Comparison of ENCODE assay signal across 11 cellular contexts in the genomic region with DNA sequence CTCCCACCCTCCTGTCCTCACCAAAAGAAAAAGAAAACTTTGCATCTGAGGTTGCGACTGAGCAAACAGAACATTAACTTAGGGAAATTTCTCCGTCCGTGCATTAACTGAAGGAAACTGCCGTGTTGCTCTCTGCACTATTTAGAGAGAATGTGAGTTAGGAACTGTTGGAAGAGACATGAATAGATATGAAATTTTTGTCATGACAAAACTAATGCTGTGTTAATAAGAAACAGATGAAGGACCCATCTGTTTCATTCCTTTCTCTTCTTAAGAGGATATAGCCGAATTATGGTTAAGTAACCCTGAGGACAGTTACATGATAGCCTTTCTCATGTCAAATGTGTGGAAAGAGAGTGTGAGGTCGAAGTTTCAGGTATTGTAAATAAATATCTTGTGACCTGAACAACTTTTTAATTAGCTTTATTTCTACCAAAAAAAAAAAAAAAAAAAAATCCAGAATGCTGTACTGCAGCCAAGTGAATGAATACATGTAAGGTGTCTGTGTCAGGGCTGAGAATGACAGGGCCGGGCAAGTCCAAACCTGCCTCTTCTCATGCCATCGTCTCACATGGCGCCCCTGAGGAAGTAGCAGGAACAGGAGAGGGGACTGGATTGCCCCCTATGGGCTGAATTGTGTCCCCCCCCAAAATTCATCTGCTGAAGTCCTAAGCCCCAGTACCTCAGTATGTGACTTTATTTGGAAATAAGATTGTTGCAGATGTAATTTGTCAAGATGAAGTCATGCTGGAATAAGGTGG. TPM values are rescaled to one million over a fixed set of nuclear protein-coding genes. Genes with fewer than 3 reads are reported as not detected.
DNase-seq lines count a peak whose midpoint lies in the region; ATAC-seq, FAIRE-seq and TF ChIP-seq lines count a peak whose summit lies in the region.
"Had no signal": no experiment of that assay in that cellular context is flagged by ENCODE, and none has a peak within 500 bp of the region (broad histone marks: within the 10 kb centered on the region; RNA-seq: fewer than 3 reads in every experiment).

No MANE protein-coding gene starts in this region.

- peak overlapping the region; percentile 81 for H3K4me2 ChIP-seq in GM23248 (ENCODE audit: unreplicated experiment)

- peaks cover 45% of the 10 kb centered on the region for H3F3A ChIP-seq in GM23248 (ENCODE audit: insufficient read depth)

- H3K9me2 ChIP-seq in GM23248 (ENCODE audit: insufficient read depth) = no peaks in the 10 kb centered on the region

- 25 to 26% methylated on average over 9 of the region's 9 CpGs for WGBS in GM23248 (ENCODE audit: low coverage in 1 of 2, low lambda C conversion rate in 2 of 2, missing lambda C conversion rate in 2 of 2), 2 experiments

- H3K4me3 ChIP-seq in AG09309 (ENCODE audit: control insufficient read depth, low read depth, low read length) = no peak overlapping the region; the same call in 1 of the 2 replicates
- H3K4me3 ChIP-seq in GM23248 = peak overlapping the region; percentile 62

- ATAC-seq in HG02623 (IDR thresholded peaks at IDR 0.05; ENCODE audit: unreplicated experiment) = no peak
- no peak for ATAC-seq in HG03139 (IDR thresholded peaks at IDR 0.05; ENCODE audit: unreplicated experiment)

- DNase-seq in AG09309 (ENCODE audit: low read depth) (peak; percentile 72), GM23248 (peak; percentile 82), NOMO-1 treated with dmso at 0.1 percent for 144 hours (lab: John Stamatoyannopoulos, UW; ENCODE audit: unreplicated experiment) (peak; percentile 81), fibroblast of gingiva (ENCODE audit: low read depth) (peak; percentile 89), GM12891 (ENCODE audit: insufficient read length, low spot score) (no peak)
- DNase-seq in activated naive CD4-positive, alpha-beta T cell (lab: John Stamatoyannopoulos, UW) = no peak
- DNase-seq: COR-L47; immature natural killer cell; stimulated activated naive CD4-positive, alpha-beta T cell treated with Interleukin-2 at 50 U/mL for 16 hours had no signal

- in situ Hi-C loops in GM23248 (cut with MboI) = no loop called here

- H3K9me3 ChIP-seq in GM23248 (ENCODE audit: low read depth) = no peaks in the 10 kb centered on the region

- no peak for FAIRE-seq in GM12891 (lab: Jason Lieb, UNC)

- TF ChIP-seq CTCF in AG09309 (IDR thresholded peaks at IDR 0.05; ENCODE audit: control insufficient read depth, insufficient read depth, low read depth, low read length, missing control alignments) = peak; percentile 7

- H3K27me3 ChIP-seq in GM23248 (replicated peaks; ENCODE audit: insufficient read depth) = no peaks in the 10 kb centered on the region

- peak overlapping the region; percentile 63 for H3K9ac ChIP-seq in GM23248

- H3K36me3 ChIP-seq in GM23248 (ENCODE audit: low read depth) = no peaks in the 10 kb centered on the region

- peak overlapping the region; percentile 79 for H3K27ac ChIP-seq in GM23248

- H4K20me1 ChIP-seq in GM23248 (ENCODE audit: insufficient read depth) = no peaks in the 10 kb centered on the region

- peak overlapping the region; percentile 49 for H2AFZ ChIP-seq in GM23248

- no peak for TF ChIP-seq POLR2A in GM12891 (IDR thresholded peaks at IDR 0.05; ENCODE audit: low read depth, low read length)

- no peaks in the 10 kb centered on the region for H3K79me2 ChIP-seq in GM23248 (ENCODE audit: insufficient read depth)

- peaks cover 41% of the 10 kb centered on the region for H3K4me1 ChIP-seq in GM23248 (ENCODE audit: insufficient read depth)

TF ChIP-seq in GM12891, 5 proteins besides CTCF, POLR2A, EP300 and RAD21:
- TF ChIP-seq SPI1 (IDR thresholded peaks at IDR 0.05; ENCODE audit: low read depth, low read length) = no peak
- no peak for TF ChIP-seq POU2F2 (IDR thresholded peaks at IDR 0.05; ENCODE audit: low read depth, low read length)
- TF ChIP-seq TAF1 (IDR thresholded peaks at IDR 0.05; ENCODE audit: low read depth, low read length) = no peak
- TF ChIP-seq PAX5 (IDR thresholded peaks at IDR 0.05; ENCODE audit: insufficient read depth, low read length, severe bottlenecking) = no peak
- TF ChIP-seq POLR2AphosphoS5 (IDR thresholded peaks at IDR 0.05; ENCODE audit: low read depth, low read length) = no peak

RNA-seq across cellular contexts. Expression of a gene that starts 35.6 kb away (rescaled TPM):
- total RNA-seq in GM23248 (2014; rRNA removed; shearing (Covaris generic)) = 1.5 and 2.4 TPM in 2 replicates
- polyA plus RNA-seq in GM23248 (2016; fragmentation: Nextera tagmentation; extraction: Ambion mirVana) = 0.57 and 0.71 TPM in 2 replicates
- polyA plus RNA-seq in GM12891 (2012; ENCODE audit: low read depth, missing spikeins) = 27.9 TPM

Comparison
In these comparisons a context has a peak if more than half of its experiments do, and no peak if none do; other contexts are left out.
1. DNase-seq: peak in AG09309 (single experiment), GM23248 (single experiment), NOMO-1 treated with dmso at 0.1 percent for 144 hours (single experiment) and fibroblast of gingiva (single experiment); none in activated naive CD4-positive, alpha-beta T cell (0 of 4) and GM12891 (single experiment).